In the genomic region with DNA sequence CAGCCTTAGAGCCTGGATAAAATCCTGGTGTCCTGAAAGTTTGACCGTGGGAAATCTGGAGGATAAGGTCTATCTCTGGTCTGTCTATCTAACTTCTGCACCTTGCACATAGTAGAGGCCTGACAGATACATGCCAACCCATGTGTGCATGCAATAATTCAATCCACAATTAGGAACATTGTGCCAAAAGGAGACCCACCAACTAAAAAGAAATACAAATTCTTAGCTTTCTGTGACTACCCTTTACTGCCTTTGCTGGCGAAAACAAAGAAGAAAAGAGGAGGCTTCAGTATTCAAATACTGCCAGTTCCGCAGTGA, we compare ENCODE assay signal across 8 cellular contexts. TPM values are rescaled to one million over a fixed set of nuclear protein-coding genes. Genes with fewer than 3 reads are reported as not detected.
DNase-seq lines count a peak whose midpoint lies in the region; ATAC-seq and TF ChIP-seq lines count a peak whose summit lies in the region.

No MANE protein-coding gene starts in this region.

- H3K9me3 ChIP-seq in heart right ventricle, result no peaks in the 10 kb centered on the region
- H3K9me3 ChIP-seq in mesodermal cell (ENCODE audit: control insufficient read depth, low read length), result no peaks in the 10 kb centered on the region

- no peaks in the 10 kb centered on the region for H3K9me3 Mint-ChIP-seq in MCF 10A (ENCODE audit: unreplicated experiment)

- H3K36me3 ChIP-seq in heart right ventricle (peaks cover 0 to 13% (median 0%) of the 10 kb centered on the region in 9 donors), mesodermal cell (ENCODE audit: control insufficient read depth, insufficient read depth, low read length) (peaks cover 8% of the 10 kb centered on the region)

- DNase-seq in heart right ventricle (no peak), left ventricle myocardium superior (no peak), MCF 10A (ENCODE audit: unreplicated experiment) (no peak), EL (no peak), NCI-H526 treated with DMSO at 0.1 percent for 48 hours (lab: John Stamatoyannopoulos, UW) (no peak)
- no peak for DNase-seq in stimulated activated naive CD4-positive, alpha-beta T cell (lab: John Stamatoyannopoulos, UW)
- DNase-seq in stimulated activated CD8-positive, alpha-beta memory T cell treated with anti-CD3 and anti-CD28 coated beads, Interleukin-4, amount 100 ng/mL, for 48 hours, result no peak

- peaks cover 7% of the 10 kb centered on the region for H3K4me1 Mint-ChIP-seq in MCF 10A (ENCODE audit: insufficient read depth, unreplicated experiment)

- 52 to 53% methylated on average over 3 of the region's 3 CpGs for WGBS in heart right ventricle, 2 donors
- 0 to 67% methylated on average over 1 to 3 of the region's 3 CpGs for WGBS in mesodermal cell (ENCODE audit: insufficient coverage in 2 of 2), 2 experiments

- H3K4me3 ChIP-seq in heart right ventricle (peak overlapping the region; percentile 65 to 96 (median 84)), mesodermal cell (ENCODE audit: extremely low read depth, insufficient read depth, low read length, poor library complexity, severe bottlenecking) (peak overlapping the region; percentile 69)

- peaks cover 0 to 30% (median 25%) of the 10 kb centered on the region in 9 donors for H3K4me1 ChIP-seq in heart right ventricle
- no peaks in the 10 kb centered on the region for H3K4me1 ChIP-seq in mesodermal cell (ENCODE audit: control insufficient read depth, insufficient read depth, low read length, poor library complexity, severe bottlenecking)

- peak overlapping the region; percentile 87 for H3K27ac Mint-ChIP-seq in MCF 10A (ENCODE audit: low read depth, unreplicated experiment)

- peak overlapping the region; percentile 80 for H3K4me3 Mint-ChIP-seq in MCF 10A (ENCODE audit: unreplicated experiment)

- POLR2A ChIA-PET in MCF 10A (lab: Yijun Ruan, JAX), result interaction anchor here (0.6 to 5.2 kb wide), 55 partner anchors 9 to 1974 kb away, joined by 3 to 181 read pairs (median 5); a partner anchor contains a TSS

- peaks cover 12% of the 10 kb centered on the region for H3K27me3 Mint-ChIP-seq in MCF 10A (ENCODE audit: insufficient read depth, unreplicated experiment)

- TF ChIP-seq CTCF in heart right ventricle (IDR thresholded peaks at IDR 0.05) (no peak), MCF 10A (IDR thresholded peaks at IDR 0.05; ENCODE audit: unreplicated experiment) (no peak)

- H3K27ac ChIP-seq in heart right ventricle (peak overlapping the region in 9 of 10 donors; percentile 86 to 95 (median 92)), mesodermal cell (ENCODE audit: low read depth, low read length, severe bottlenecking) (peak overlapping the region; percentile 77)

- H3K27me3 ChIP-seq in heart right ventricle, result peaks cover 0 to 34% (median 14%) of the 10 kb centered on the region in 7 donors

- ATAC-seq in heart right ventricle (peak in 1 of 8 donors; percentile 13), left ventricle myocardium superior (no peak)

- peaks cover 7% of the 10 kb centered on the region for H3K36me3 Mint-ChIP-seq in MCF 10A (ENCODE audit: insufficient read depth, unreplicated experiment)

- TSS peak; percentile 82 for BruUV-seq in MCF 10A (replicated peaks; lab: Mats Ljungman, UMichigan)

- CTCF ChIA-PET in MCF 10A (lab: Yijun Ruan, JAX), result interaction anchor here (0.6 to 2.0 kb wide), 16 partner anchors 9 to 396 kb away, joined by 3 to 10 read pairs (median 4); a partner anchor contains a TSS

- intact Hi-C loops in heart right ventricle (cut with DNase I), result loop anchor here in 4 of 10 donors (2.0 to 10.0 kb wide), 4 partner anchors 280 to 286 kb away; no protein-coding TSS in a partner anchor
- intact Hi-C loops in left ventricle myocardium superior (cut with micrococcal nuclease), result loop anchor here (10.0 kb wide), 1 partner anchor 280 kb away; no protein-coding TSS in a partner anchor
- intact Hi-C loops in MCF 10A (cut with micrococcal nuclease), result loop anchor here (1.0 to 10.0 kb wide), 3 partner anchors 110 to 237 kb away; a partner anchor contains a TSS

RNA-seq across cellular contexts. Expression of a gene that starts 0.4 kb away (rescaled TPM):
- total RNA-seq in heart right ventricle (10 to 100 TPM; 14.5 to 19.4 (median 17.3) TPM), left ventricle myocardium superior (16.4 TPM), MCF 10A (2022) (36.7 and 44.3 TPM in 2 replicates)
- 1 to 10 TPM; 5.0 to 6.7 TPM for polyA plus RNA-seq in heart right ventricle
- 16.8 TPM for polyA plus RNA-seq in mesodermal cell (2013, experiment 1 of 2)
- 17.6 TPM for polyA plus RNA-seq in mesodermal cell (2013, experiment 2 of 2)

RNA-seq across cellular contexts. Expression of a gene that starts 44.7 kb away (rescaled TPM):
- under 1 TPM in 6 of 10 donors, not detected in 4; 0.19 to 0.57 (median 0.29) TPM for total RNA-seq in heart right ventricle
- under 1 TPM in 1 of 2 donors, not detected in 1; 0.10 TPM for polyA plus RNA-seq in heart right ventricle
- total RNA-seq in left ventricle myocardium superior, result 0.17 TPM
- total RNA-seq in MCF 10A (2022), result 0.42 TPM in 1 of 2 replicates, not detected in the other
- 1.00 TPM for polyA plus RNA-seq in mesodermal cell (2013, experiment 1 of 2)
- polyA plus RNA-seq in mesodermal cell (2013, experiment 2 of 2), result 1.3 TPM
